Comparison of ENCODE assay signal across 23 cellular contexts in genomic region chr5:179158556-179158955, GRCh38.
DNase-seq lines count a peak whose midpoint lies in the region; ATAC-seq and TF ChIP-seq lines count a peak whose summit lies in the region.
"Had no signal": no experiment of that assay in that cellular context is flagged by ENCODE, and none has a peak within 500 bp of the region (broad histone marks: within the 10 kb centered on the region; RNA-seq: fewer than 3 reads in every experiment).

No MANE protein-coding gene starts in this region.

- peaks cover 12% of the 10 kb centered on the region for H3K36me3 Mint-ChIP-seq in chondrocyte (ENCODE audit: low read depth)
- H3K36me3 Mint-ChIP-seq: CD8-positive, alpha-beta memory T cell had no signal

- H3K18ac ChIP-seq in neuronal stem cell (ENCODE audit: low read length), result peak overlapping the region; percentile 11

- no peak for ATAC-seq in left cardiac atrium
- no peak for ATAC-seq in heart right ventricle
- ATAC-seq in upper lobe of right lung, result no peak
- no peak for ATAC-seq in activated CD4-positive, CD25-positive, alpha-beta regulatory T cell treated with anti-CD3 and anti-CD28 coated beads, Interleukin-2, amount 50 U/mL, for 24 hours
- ATAC-seq: GM12878, GM23338, HCT116, PC-3 had no signal

- peaks cover 0 to 5% (median 0%) of the 10 kb centered on the region in 7 donors for H3K27me3 ChIP-seq in heart right ventricle
- H3K27me3 ChIP-seq in neuronal stem cell (ENCODE audit: control insufficient read depth in 3 of 3, insufficient read depth in 3 of 3, low read depth in 1 of 3, low read length in 3 of 3), result no peaks in the 10 kb centered on the region
- H3K27me3 ChIP-seq in upper lobe of right lung, result no peaks in the 10 kb centered on the region
- H3K27me3 ChIP-seq: BLaER1 treated with 17β-estradiol and CSF1 and Interleukin-3, amounts not matched to agents 10 nM and 100 nM; SJCRH30 had no signal

- no peak overlapping the region for H3K4me2 ChIP-seq in neuronal stem cell (ENCODE audit: insufficient read depth, low read length, poor library complexity, severe bottlenecking)
- H3K4me2 ChIP-seq: GM23338 had no signal

- TF ChIP-seq CTCF in heart right ventricle (IDR thresholded peaks at IDR 0.05), result no peak
- no peak for TF ChIP-seq CTCF in chondrocyte (IDR thresholded peaks at IDR 0.05)
- TF ChIP-seq CTCF in upper lobe of right lung (IDR thresholded peaks at IDR 0.05), result no peak

- H3K27me3 Mint-ChIP-seq in chondrocyte (ENCODE audit: low read depth), result no peaks in the 10 kb centered on the region

- no peaks in the 10 kb centered on the region for H3K79me1 ChIP-seq in neuronal stem cell (ENCODE audit: low read depth, low read length)

- no peak overlapping the region for H3K9ac ChIP-seq in neuronal stem cell (ENCODE audit: low read depth, low read length, poor library complexity)
- H3K9ac ChIP-seq: BLaER1 treated with 17β-estradiol and CSF1 and Interleukin-3, amounts not matched to agents 10 nM and 100 nM had no signal

- H3K14ac ChIP-seq in neuronal stem cell (ENCODE audit: low read length), result no peak overlapping the region

- H3K4me3 ChIP-seq in heart right ventricle (no peak overlapping the region), neuronal stem cell (ENCODE audit: low read length in 2 of 2) (peak overlapping the region in 1 of 2 donors; percentile 10), upper lobe of right lung (no peak overlapping the region)
- H3K4me3 ChIP-seq: BLaER1 treated with 17β-estradiol and CSF1 and Interleukin-3, amounts not matched to agents 10 nM and 100 nM; GM12878; GM23338; SJCRH30 had no signal

- no peak overlapping the region for H4K91ac ChIP-seq in neuronal stem cell (ENCODE audit: low read depth, low read length, poor library complexity)

- H3K4me1 Mint-ChIP-seq in chondrocyte (ENCODE audit: low read depth), result no peaks in the 10 kb centered on the region
- H3K4me1 Mint-ChIP-seq: CD8-positive, alpha-beta memory T cell; GM23338 had no signal

- no peak overlapping the region for H4K8ac ChIP-seq in neuronal stem cell (ENCODE audit: low read depth, low read length)

- no peak overlapping the region for H2BK120ac ChIP-seq in neuronal stem cell (ENCODE audit: low read depth, low read length)

- no peak overlapping the region for H3K27ac ChIP-seq in heart right ventricle
- H3K27ac ChIP-seq in neuronal stem cell (replicated peaks; ENCODE audit: low read length), result no peak overlapping the region
- H3K27ac ChIP-seq in upper lobe of right lung, result no peak overlapping the region
- H3K27ac ChIP-seq: BLaER1 treated with 17β-estradiol and CSF1 and Interleukin-3, amounts not matched to agents 10 nM and 100 nM; SJCRH30 had no signal

- no peak overlapping the region for H2AFZ ChIP-seq in neuronal stem cell (ENCODE audit: low read length)
- H2AFZ ChIP-seq: GM23338 had no signal

- H3K9me3 ChIP-seq in heart right ventricle (peaks cover 0 to 11% (median 0%) of the 10 kb centered on the region in 11 donors), neuronal stem cell (replicated peaks in 1 of 2; ENCODE audit: control insufficient read depth in 2 of 2, insufficient read depth in 1 of 2, low read depth in 1 of 2, low read length in 2 of 2) (peaks cover 0 to 8% of the 10 kb centered on the region in 2 donors), upper lobe of right lung (no peaks in the 10 kb centered on the region)
- H3K9me3 ChIP-seq: SJCRH30 had no signal

- peak; percentile 5 for DNase-seq in left cardiac atrium
- no peak for DNase-seq in heart right ventricle
- peak; percentile 59 for DNase-seq in chondrocyte (ENCODE audit: low spot score)
- no peak for DNase-seq in neuronal stem cell (ENCODE audit: low spot score)
- DNase-seq in upper lobe of right lung, result peak; percentile 37
- no peak for DNase-seq in AG08396 (ENCODE audit: low spot score)
- DNase-seq: CD8-positive, alpha-beta memory T cell; DMS53; EL; KBM-7; MV-4-11; NCI-H1436 treated with DMSO at 0.1 percent for 48 hours; NCI-H2029; NCI-H345; NCI-H524 treated with DMSO at 0.1 percent for 48 hours; PC-3; RPMI8226; SJCRH30 had no signal

- no peaks in the 10 kb centered on the region for H3K4me1 ChIP-seq in heart right ventricle
- no peaks in the 10 kb centered on the region for H3K4me1 ChIP-seq in neuronal stem cell (ENCODE audit: control insufficient read depth in 2 of 2, insufficient read depth in 1 of 2, low read depth in 1 of 2, low read length in 2 of 2)
- no peaks in the 10 kb centered on the region for H3K4me1 ChIP-seq in upper lobe of right lung
- H3K4me1 ChIP-seq: SJCRH30 had no signal

- intact Hi-C loops in left cardiac atrium (cut with DNase I) (no loop called here), heart right ventricle (cut with DNase I) (no loop called here), upper lobe of right lung (cut with DNase I) (no loop called here)

- H3K36me3 ChIP-seq in heart right ventricle (peaks cover 0 to 22% (median 0%) of the 10 kb centered on the region in 9 donors), neuronal stem cell (replicated peaks in 1 of 2; ENCODE audit: control insufficient read depth in 2 of 2, insufficient read depth in 2 of 2, low read length in 2 of 2) (no peaks in the 10 kb centered on the region), upper lobe of right lung (no peaks in the 10 kb centered on the region)
- H3K36me3 ChIP-seq: SJCRH30 had no signal

- no peak overlapping the region for H3K4me3 Mint-ChIP-seq in chondrocyte (ENCODE audit: unreplicated experiment)
- H3K4me3 Mint-ChIP-seq: CD8-positive, alpha-beta memory T cell; GM23338 had no signal

- no peak overlapping the region for H2BK15ac ChIP-seq in neuronal stem cell (ENCODE audit: low read length)

- H2BK12ac ChIP-seq in neuronal stem cell (ENCODE audit: low read length), result no peak overlapping the region

- H3K23ac ChIP-seq in neuronal stem cell (ENCODE audit: low read depth, low read length, poor library complexity), result no peak overlapping the region

- H3K4ac ChIP-seq in neuronal stem cell (ENCODE audit: low read length), result no peak overlapping the region

- H3K9me3 Mint-ChIP-seq in chondrocyte (ENCODE audit: low read depth), result peaks cover 7% of the 10 kb centered on the region
- H3K9me3 Mint-ChIP-seq: CD8-positive, alpha-beta memory T cell had no signal

- H3K27ac Mint-ChIP-seq in chondrocyte (ENCODE audit: unreplicated experiment), result no peak overlapping the region
- H3K27ac Mint-ChIP-seq: GM23338 had no signal

- 95% methylated on average over 14 of the region's 14 CpGs for WGBS in heart right ventricle, 2 donors
- WGBS in neuronal stem cell (ENCODE audit: extremely low coverage in 2 of 2, insufficient read length in 2 of 2, insufficient replicate concordance in 1 of 2), 2 donors, result no CpG with 5 or more reads among the region's 14 CpGs

- no peak overlapping the region for H2BK5ac ChIP-seq in neuronal stem cell (ENCODE audit: low read length)

- H2AK5ac ChIP-seq in neuronal stem cell (ENCODE audit: low read depth, low read length), result no peak overlapping the region

Comparison
In these comparisons a context has a peak if more than half of its experiments do, and no peak if none do; other contexts are left out.
1. DNase-seq: peak in left cardiac atrium (single experiment), chondrocyte (single experiment) and upper lobe of right lung (single experiment); none in heart right ventricle (0 of 2), neuronal stem cell (single experiment) and AG08396 (single experiment).